Comparison of ENCODE assay signal across 8 cellular contexts in the genomic region with DNA sequence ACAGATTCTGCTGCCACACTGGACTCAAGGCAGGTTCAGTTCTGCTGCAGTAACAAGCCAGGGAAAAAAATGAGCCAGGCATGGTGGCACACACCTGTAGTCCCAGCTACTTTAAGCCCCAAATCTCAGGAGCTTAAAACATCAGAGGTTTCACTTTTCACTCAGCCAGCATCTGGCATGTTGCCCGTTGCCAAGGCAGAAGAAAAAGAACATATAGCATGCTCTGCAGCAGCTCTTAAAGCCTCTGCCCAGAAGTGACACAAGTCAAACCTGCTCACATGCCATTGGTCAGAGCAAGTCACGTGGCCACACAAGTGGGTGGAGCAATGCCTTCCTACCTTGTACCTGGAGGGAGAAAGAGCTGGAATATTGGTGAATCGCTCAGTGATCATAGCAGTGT. TPM values are rescaled to one million over a fixed set of nuclear protein-coding genes. Genes with fewer than 3 reads are reported as not detected.
DNase-seq lines count a peak whose midpoint lies in the region; ATAC-seq, FAIRE-seq and TF ChIP-seq lines count a peak whose summit lies in the region.

No MANE protein-coding gene starts in this region.

- H3F3A ChIP-seq in SK-N-SH (replicated peaks; ENCODE audit: insufficient read depth): no peaks in the 10 kb centered on the region

- no peak overlapping the region for H3K9ac ChIP-seq in SK-N-SH

- DNase-seq in LHCN-M2 (ENCODE audit: low read depth) (peak; percentile 58), SK-N-SH (peak; percentile 51), cardiac muscle cell (ENCODE audit: low read depth in 1 of 2, low spot score in 1 of 2) (peak; percentile 67 to 82), small intestine (peak; percentile 98)
- peak; percentile 96 for DNase-seq in activated naive CD4-positive, alpha-beta T cell treated with anti-CD3 and anti-CD28 coated beads, Interleukin-2, amount 10 ng/mL, durations not matched to agents 7 days and 5 days

- TF ChIP-seq CTCF in 22Rv1 (IDR thresholded peaks at IDR 0.05): no peak
- TF ChIP-seq CTCF in SK-N-SH (IDR thresholded peaks at IDR 0.05): no peak
- no peak for TF ChIP-seq CTCF in cardiac muscle cell (IDR thresholded peaks at IDR 0.05; ENCODE audit: low read depth, low read length)

- H3K9me3 ChIP-seq in SK-N-SH (no peaks in the 10 kb centered on the region), cardiac muscle cell (ENCODE audit: low read depth) (no peaks in the 10 kb centered on the region), small intestine (ENCODE audit: control insufficient read depth, low read depth) (no peaks in the 10 kb centered on the region)

- H3K9me2 ChIP-seq in SK-N-SH: no peaks in the 10 kb centered on the region

- no peak overlapping the region for H2AFZ ChIP-seq in SK-N-SH (ENCODE audit: low read depth)

- peak overlapping the region; percentile 1; the same call in 1 of the 2 replicates for H3K27ac ChIP-seq in 22Rv1
- H3K27ac ChIP-seq in SK-N-SH (ENCODE audit: low read depth in 2 of 2, low read length in 1 of 2): no peak overlapping the region
- H3K27ac ChIP-seq in cardiac muscle cell: peak overlapping the region; percentile 8
- peak overlapping the region in 1 of 2 donors; percentile 87 for H3K27ac ChIP-seq in small intestine (ENCODE audit: low read depth in 1 of 2, low read length in 1 of 2)

- no peaks in the 10 kb centered on the region for H4K20me1 ChIP-seq in SK-N-SH (ENCODE audit: insufficient read depth)

- H3K4me3 Mint-ChIP-seq in activated naive CD4-positive, alpha-beta T cell treated with anti-CD3 and anti-CD28 coated beads, Interleukin-2, amount 10 ng/mL, durations not matched to agents 7 days and 5 days: peak overlapping the region; percentile 57

- H3K27me3 Mint-ChIP-seq in activated naive CD4-positive, alpha-beta T cell treated with anti-CD3 and anti-CD28 coated beads, Interleukin-2, amount 10 ng/mL, durations not matched to agents 7 days and 5 days: no peaks in the 10 kb centered on the region

- peak overlapping the region; percentile 43 for H3K4me2 ChIP-seq in SK-N-SH

- peak overlapping the region; percentile 90 for H3K27ac Mint-ChIP-seq in activated naive CD4-positive, alpha-beta T cell treated with anti-CD3 and anti-CD28 coated beads, Interleukin-2, amount 10 ng/mL, durations not matched to agents 7 days and 5 days

- 25% methylated on average over 3 of the region's 3 CpGs for WGBS in SK-N-SH (ENCODE audit: low lambda C conversion rate)
- WGBS in small intestine, 3 donors: 2 to 25% (median 24%) methylated on average over 3 of the region's 3 CpGs

- no peaks in the 10 kb centered on the region for H3K9me3 Mint-ChIP-seq in activated naive CD4-positive, alpha-beta T cell treated with anti-CD3 and anti-CD28 coated beads, Interleukin-2, amount 10 ng/mL, durations not matched to agents 7 days and 5 days

- no peaks in the 10 kb centered on the region for H3K36me3 ChIP-seq in SK-N-SH (replicated peaks in 1 of 2; ENCODE audit: control insufficient read depth in 1 of 2, insufficient read depth in 2 of 2, low read length in 1 of 2)
- no peaks in the 10 kb centered on the region for H3K36me3 ChIP-seq in cardiac muscle cell
- H3K36me3 ChIP-seq in small intestine (ENCODE audit: control insufficient read depth in 2 of 2, insufficient read depth in 2 of 2, low read length in 2 of 2): no peaks in the 10 kb centered on the region

- TF ChIP-seq EP300 in SK-N-SH (IDR thresholded peaks at IDR 0.05; ENCODE audit: borderline replicate concordance in 1 of 2, low read depth in 1 of 2, low read length in 1 of 2): no peak

- no peak overlapping the region for H3K4me3 ChIP-seq in SK-N-SH (ENCODE audit: low read depth in 2 of 2, low read length in 1 of 2)
- H3K4me3 ChIP-seq in cardiac muscle cell: no peak overlapping the region
- no peak overlapping the region for H3K4me3 ChIP-seq in small intestine (ENCODE audit: low read depth in 1 of 2, low read length in 2 of 2)

- H3K79me2 ChIP-seq in SK-N-SH (ENCODE audit: insufficient read depth): no peaks in the 10 kb centered on the region

- CTCF ChIA-PET in SK-N-SH (lab: Yijun Ruan, JAX): interaction anchor here (1.0 to 2.3 kb wide), 5 partner anchors 18 to 230 kb away, joined by 3 to 13 read pairs (median 4); a partner anchor contains a TSS
- CTCF ChIA-PET in activated naive CD4-positive, alpha-beta T cell treated with anti-CD3 and anti-CD28 coated beads, Interleukin-2, amount 10 ng/mL, durations not matched to agents 7 days and 5 days (lab: Charles Lee): interaction anchor here (0.6 to 8.6 kb wide), 7 partner anchors 10 to 230 kb away, joined by 3 to 93 read pairs (median 3); a partner anchor contains a TSS

- FAIRE-seq in small intestine (lab: Jason Lieb, UNC): no peak

- peaks cover 5% of the 10 kb centered on the region for H3K36me3 Mint-ChIP-seq in activated naive CD4-positive, alpha-beta T cell treated with anti-CD3 and anti-CD28 coated beads, Interleukin-2, amount 10 ng/mL, durations not matched to agents 7 days and 5 days

- H3K27me3 ChIP-seq in SK-N-SH (ENCODE audit: insufficient read depth): no peaks in the 10 kb centered on the region
- no peaks in the 10 kb centered on the region for H3K27me3 ChIP-seq in cardiac muscle cell
- no peaks in the 10 kb centered on the region for H3K27me3 ChIP-seq in small intestine (ENCODE audit: control insufficient read depth in 2 of 2, insufficient read depth in 2 of 2, low read length in 2 of 2)

- ATAC-seq in GM18861 (IDR thresholded peaks at IDR 0.05; ENCODE audit: unreplicated experiment): peak; percentile 56
- no peak for ATAC-seq in GM19455 (IDR thresholded peaks at IDR 0.05; ENCODE audit: unreplicated experiment)

- POLR2A ChIA-PET in SK-N-SH (lab: Yijun Ruan, JAX): no interaction called here

- peaks cover 80% of the 10 kb centered on the region for H3K4me1 Mint-ChIP-seq in activated naive CD4-positive, alpha-beta T cell treated with anti-CD3 and anti-CD28 coated beads, Interleukin-2, amount 10 ng/mL, durations not matched to agents 7 days and 5 days

- peaks cover 0 to 6% of the 10 kb centered on the region in 2 experiments; a peak in 1 of 4 replicates for H3K4me1 ChIP-seq in SK-N-SH (ENCODE audit: control insufficient read depth in 1 of 2, insufficient read depth in 2 of 2, low read depth in 1 of 2, low read length in 1 of 2)
- H3K4me1 ChIP-seq in cardiac muscle cell (ENCODE audit: low read depth): peaks cover 8% of the 10 kb centered on the region
- peaks cover 0 to 2% of the 10 kb centered on the region in 2 donors for H3K4me1 ChIP-seq in small intestine (ENCODE audit: control insufficient read depth in 2 of 2, insufficient read depth in 1 of 2, low read depth in 1 of 2, low read length in 1 of 2)

- TF ChIP-seq RAD21 in SK-N-SH (IDR thresholded peaks at IDR 0.05; ENCODE audit: low read length): no peak

TF ChIP-seq in SK-N-SH, 30 proteins besides CTCF, POLR2A, EP300 and RAD21:
- TF ChIP-seq, protein P1, sequence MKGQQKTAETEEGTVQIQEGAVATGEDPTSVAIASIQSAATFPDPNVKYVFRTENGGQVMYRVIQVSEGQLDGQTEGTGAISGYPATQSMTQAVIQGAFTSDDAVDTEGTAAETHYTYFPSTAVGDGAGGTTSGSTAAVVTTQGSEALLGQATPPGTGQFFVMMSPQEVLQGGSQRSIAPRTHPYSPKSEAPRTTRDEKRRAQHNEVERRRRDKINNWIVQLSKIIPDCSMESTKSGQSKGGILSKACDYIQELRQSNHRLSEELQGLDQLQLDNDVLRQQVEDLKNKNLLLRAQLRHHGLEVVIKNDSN (IDR thresholded peaks at IDR 0.05; ENCODE audit: borderline replicate concordance, low read depth): peak; percentile 92
- no peak for TF ChIP-seq NRF1 (IDR thresholded peaks at IDR 0.05; ENCODE audit: low read depth, low read length)

RNA-seq across cellular contexts. Expression of a gene that starts 14.7 kb away (rescaled TPM):
- total RNA-seq in LHCN-M2 (2014; rRNA removed): 43.5 and 47.7 TPM in 2 replicates
- 55.3 TPM for polyA plus RNA-seq in LHCN-M2 (2012)
- 4.0 and 5.5 TPM in 2 replicates for polyA plus RNA-seq in SK-N-SH (2012; rRNA removed)
- polyA plus RNA-seq in SK-N-SH (2012; cell fraction: cytosol; rRNA removed): 2.7 and 3.2 TPM in 2 replicates
- 11.3 TPM in 2 replicates for polyA plus RNA-seq in SK-N-SH (2012; cell fraction: nucleus; rRNA removed)
- 2.2 and 7.1 TPM in 2 replicates for total RNA-seq in cardiac muscle cell
- polyA plus RNA-seq in cardiac muscle cell: 4.6 and 5.0 TPM in 2 replicates
- 10 to 100 TPM; 13.6 to 51.6 (median 15.7) TPM for polyA plus RNA-seq in small intestine

RNA-seq across cellular contexts. Expression of a gene that starts 52.6 kb away (rescaled TPM):
- total RNA-seq in LHCN-M2 (2014; rRNA removed): 170 and 176 TPM in 2 replicates
- polyA plus RNA-seq in LHCN-M2 (2012): 135 TPM
- polyA plus RNA-seq in SK-N-SH (2012; rRNA removed): 78.0 and 88.8 TPM in 2 replicates
- polyA plus RNA-seq in SK-N-SH (2012; cell fraction: cytosol; rRNA removed): 29.8 and 45.2 TPM in 2 replicates
- 401 and 481 TPM in 2 replicates for polyA plus RNA-seq in SK-N-SH (2012; cell fraction: nucleus; rRNA removed)
- total RNA-seq in cardiac muscle cell: 49.9 and 73.3 TPM in 2 replicates
- polyA plus RNA-seq in cardiac muscle cell: 77.0 and 87.7 TPM in 2 replicates
- 100 to 1,000 TPM; 110 to 139 (median 139) TPM for polyA plus RNA-seq in small intestine

Comparison
In these comparisons a context has a peak if more than half of its experiments do, and no peak if none do; other contexts are left out.
1. H3K27ac ChIP-seq: peak in 22Rv1 (single experiment) and cardiac muscle cell (single experiment); none in SK-N-SH (0 of 2).
2. Peak in every context shown above with its lines, with median percentiles within 50 percentile points of each other: DNase-seq.